1 cellular context compared by ENCODE assay signal in genomic region chr11:45015983-45016382, GRCh38.
A peak's percentile ranks its signal among the peaks of the same experiment; 100 is the strongest.
TF ChIP-seq lines count a peak whose summit lies in the region.

No MANE protein-coding gene starts in this region.

TF ChIP-seq in WTC11, 78 proteins besides CTCF, POLR2A, EP300 and RAD21:
- TF ChIP-seq ZNF317 (CRISPR knock-in tag; IDR thresholded peaks at IDR 0.05; ENCODE audit: borderline replicate concordance, low read depth), result peak; percentile 85
